ENCODE assay signal across 1 cellular context in the genomic region with DNA sequence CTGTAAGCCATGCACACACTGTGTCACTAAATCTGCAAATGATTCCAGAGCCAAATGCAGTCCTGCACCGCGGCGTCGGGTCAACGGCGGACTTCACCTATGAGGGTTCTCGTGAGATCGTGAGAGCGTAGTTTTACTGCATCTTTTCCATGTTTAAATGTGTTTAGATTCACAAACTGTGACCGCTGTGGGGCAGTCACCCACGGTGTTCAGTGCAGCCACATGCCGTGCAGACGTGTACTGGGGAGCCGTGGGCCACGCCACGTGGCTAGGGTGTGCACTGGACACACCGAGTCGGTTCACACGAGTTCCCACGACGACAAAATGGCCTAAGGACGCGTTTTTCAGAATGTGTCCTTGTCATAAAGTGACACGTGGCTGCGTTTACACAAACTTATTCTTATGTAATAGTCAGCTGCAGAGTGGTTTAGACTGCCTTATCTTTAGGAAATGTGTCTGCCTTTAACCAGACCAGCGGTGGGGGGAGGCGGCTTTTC.
TF ChIP-seq lines count a peak whose summit lies in the region.

No MANE protein-coding gene starts in this region.

TF ChIP-seq in WTC11, 78 proteins besides CTCF, POLR2A, EP300 and RAD21 (continued from another document):
- TF ChIP-seq, protein P1, sequence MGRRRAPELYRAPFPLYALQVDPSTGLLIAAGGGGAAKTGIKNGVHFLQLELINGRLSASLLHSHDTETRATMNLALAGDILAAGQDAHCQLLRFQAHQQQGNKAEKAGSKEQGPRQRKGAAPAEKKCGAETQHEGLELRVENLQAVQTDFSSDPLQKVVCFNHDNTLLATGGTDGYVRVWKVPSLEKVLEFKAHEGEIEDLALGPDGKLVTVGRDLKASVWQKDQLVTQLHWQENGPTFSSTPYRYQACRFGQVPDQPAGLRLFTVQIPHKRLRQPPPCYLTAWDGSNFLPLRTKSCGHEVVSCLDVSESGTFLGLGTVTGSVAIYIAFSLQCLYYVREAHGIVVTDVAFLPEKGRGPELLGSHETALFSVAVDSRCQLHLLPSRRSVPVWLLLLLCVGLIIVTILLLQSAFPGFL (CRISPR knock-in tag; IDR thresholded peaks at IDR 0.05; ENCODE audit: borderline replicate concordance) = no peak
- TF ChIP-seq, protein P2, sequence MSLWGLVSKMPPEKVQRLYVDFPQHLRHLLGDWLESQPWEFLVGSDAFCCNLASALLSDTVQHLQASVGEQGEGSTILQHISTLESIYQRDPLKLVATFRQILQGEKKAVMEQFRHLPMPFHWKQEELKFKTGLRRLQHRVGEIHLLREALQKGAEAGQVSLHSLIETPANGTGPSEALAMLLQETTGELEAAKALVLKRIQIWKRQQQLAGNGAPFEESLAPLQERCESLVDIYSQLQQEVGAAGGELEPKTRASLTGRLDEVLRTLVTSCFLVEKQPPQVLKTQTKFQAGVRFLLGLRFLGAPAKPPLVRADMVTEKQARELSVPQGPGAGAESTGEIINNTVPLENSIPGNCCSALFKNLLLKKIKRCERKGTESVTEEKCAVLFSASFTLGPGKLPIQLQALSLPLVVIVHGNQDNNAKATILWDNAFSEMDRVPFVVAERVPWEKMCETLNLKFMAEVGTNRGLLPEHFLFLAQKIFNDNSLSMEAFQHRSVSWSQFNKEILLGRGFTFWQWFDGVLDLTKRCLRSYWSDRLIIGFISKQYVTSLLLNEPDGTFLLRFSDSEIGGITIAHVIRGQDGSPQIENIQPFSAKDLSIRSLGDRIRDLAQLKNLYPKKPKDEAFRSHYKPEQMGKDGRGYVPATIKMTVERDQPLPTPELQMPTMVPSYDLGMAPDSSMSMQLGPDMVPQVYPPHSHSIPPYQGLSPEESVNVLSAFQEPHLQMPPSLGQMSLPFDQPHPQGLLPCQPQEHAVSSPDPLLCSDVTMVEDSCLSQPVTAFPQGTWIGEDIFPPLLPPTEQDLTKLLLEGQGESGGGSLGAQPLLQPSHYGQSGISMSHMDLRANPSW (CRISPR knock-in tag; conservative IDR thresholded peaks at IDR 0.05; ENCODE audit: low read depth) = no peak
- no peak for TF ChIP-seq ZNF121 (CRISPR knock-in tag; IDR thresholded peaks at IDR 0.05)
- TF ChIP-seq KAT7 (CRISPR knock-in tag; IDR thresholded peaks at IDR 0.05; ENCODE audit: borderline replicate concordance) = no peak
